In the genomic region with DNA sequence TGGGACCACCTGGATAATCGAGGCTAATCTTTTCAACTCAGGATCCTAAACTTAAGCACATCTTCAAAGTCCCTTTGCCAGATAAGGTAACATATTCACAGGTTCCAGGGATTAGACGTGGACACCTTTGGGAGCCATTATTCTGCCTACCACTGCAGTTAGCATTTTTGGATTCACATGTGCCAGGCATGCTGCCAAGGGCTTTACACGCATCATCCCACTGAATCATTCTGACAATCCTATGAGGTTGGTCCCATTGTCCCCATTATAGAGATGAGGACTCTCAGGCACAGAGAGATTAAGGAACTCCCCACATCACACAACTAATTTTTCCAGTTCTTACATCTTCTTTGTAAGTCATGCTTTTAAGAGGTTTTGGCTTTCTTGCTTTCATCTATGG, we compare ENCODE assay signal across 30 cellular contexts. TPM values are rescaled to one million over a fixed set of nuclear protein-coding genes. Genes with fewer than 3 reads are reported as not detected.
"Had no signal": no experiment of that assay in that cellular context is flagged by ENCODE, and none has a peak within 500 bp of the region (broad histone marks: within the 10 kb centered on the region; RNA-seq: fewer than 3 reads in every experiment).

No MANE protein-coding gene starts in this region.

- H3K27me3 Mint-ChIP-seq: activated naive CD4-positive, alpha-beta T cell treated with anti-CD3 and anti-CD28 coated beads, Interleukin-2, amount 10 ng/mL, durations not matched to agents 7 days and 5 days had no signal

- H3K36me3 Mint-ChIP-seq: activated CD4-positive, alpha-beta memory T cell treated with anti-CD3 and anti-CD28 coated beads for 36 hours; activated naive CD4-positive, alpha-beta T cell treated with anti-CD3 and anti-CD28 coated beads, Interleukin-2, amount 10 ng/mL, durations not matched to agents 7 days and 5 days; activated naive CD8-positive, alpha-beta T cell treated with anti-CD3 and anti-CD28 coated beads, Interleukin-2, amount 10 ng/mL, durations not matched to agents 7 days and 5 days; natural killer cell; neural progenitor cell; stimulated activated memory B cell treated with anti-CD40 and anti-IgM and Interleukin-4, amounts not matched to agents 10 μg/mL and 1 μg/mL and 100 μg/mL, for 72 hours had no signal

- H3K4me3 ChIP-seq: gastroesophageal sphincter, hepatocyte, left ventricle myocardium inferior, lung, neural progenitor cell, right atrium auricular region, smooth muscle cell, upper lobe of left lung had no signal

- H3K4me3 Mint-ChIP-seq: activated CD4-positive, alpha-beta memory T cell treated with anti-CD3 and anti-CD28 coated beads for 36 hours; activated CD4-positive, alpha-beta T cell treated with anti-CD3 and anti-CD28 coated beads, Interleukin-2, amount 10 ng/mL, durations not matched to agents 24 days and 14 days; activated naive CD4-positive, alpha-beta T cell treated with anti-CD3 and anti-CD28 coated beads, Interleukin-2, amount 10 ng/mL, durations not matched to agents 7 days and 5 days; activated naive CD8-positive, alpha-beta T cell treated with anti-CD3 and anti-CD28 coated beads, Interleukin-2, amount 10 ng/mL, durations not matched to agents 7 days and 5 days; central memory CD8-positive, alpha-beta T cell; natural killer cell; neural progenitor cell; stimulated activated memory B cell treated with anti-CD40 and anti-IgM and Interleukin-4, amounts not matched to agents 10 μg/mL and 1 μg/mL and 100 μg/mL, for 72 hours; stimulated activated naive CD8-positive, alpha-beta T cell treated with anti-CD3 and anti-CD28 coated beads, Interleukin-15, amount 100 ng/mL, for 72 hours had no signal

- H3K27ac Mint-ChIP-seq: activated CD4-positive, alpha-beta memory T cell treated with anti-CD3 and anti-CD28 coated beads for 36 hours; activated CD4-positive, alpha-beta T cell treated with anti-CD3 and anti-CD28 coated beads, Interleukin-2, amount 10 ng/mL, durations not matched to agents 24 days and 14 days; activated naive CD4-positive, alpha-beta T cell treated with anti-CD3 and anti-CD28 coated beads, Interleukin-2, amount 10 ng/mL, durations not matched to agents 7 days and 5 days; activated naive CD8-positive, alpha-beta T cell treated with anti-CD3 and anti-CD28 coated beads, Interleukin-2, amount 10 ng/mL, durations not matched to agents 7 days and 5 days; natural killer cell; neural progenitor cell; stimulated activated memory B cell treated with anti-CD40 and anti-IgM and Interleukin-4, amounts not matched to agents 10 μg/mL and 1 μg/mL and 100 μg/mL, for 72 hours; stimulated activated naive CD8-positive, alpha-beta T cell treated with anti-CD3 and anti-CD28 coated beads, Interleukin-15, amount 100 ng/mL, for 72 hours had no signal

- ATAC-seq: gastroesophageal sphincter; natural killer cell; stimulated activated memory B cell treated with anti-CD40 and anti-IgM and Interleukin-4, amounts not matched to agents 10 μg/mL and 1 μg/mL and 100 μg/mL, for 72 hours; stimulated activated naive CD8-positive, alpha-beta T cell treated with anti-CD3 and anti-CD28 coated beads, Interleukin-15, amount 100 ng/mL, for 72 hours had no signal

- DNase-seq: activated CD4-positive, alpha-beta memory T cell treated with anti-CD3 and anti-CD28 coated beads for 36 hours; activated CD4-positive, alpha-beta T cell treated with anti-CD3 and anti-CD28 coated beads, Interleukin-2, amount 10 ng/mL, durations not matched to agents 24 days and 14 days; activated CD4-positive, CD25-positive, alpha-beta regulatory T cell treated with anti-CD3 and anti-CD28 coated beads, Interleukin-2, amount 50 U/mL, for 72 hours; activated CD8-positive, alpha-beta memory T cell treated with anti-CD3 and anti-CD28 coated beads, Interleukin-2, amount 50 U/mL, for 4 hours; activated gamma-delta T cell; activated naive CD4-positive, alpha-beta T cell treated with anti-CD3 and anti-CD28 coated beads, Interleukin-2, amount 10 ng/mL, durations not matched to agents 7 days and 5 days; activated naive CD8-positive, alpha-beta T cell treated with anti-CD3 and anti-CD28 coated beads, Interleukin-2, amount 10 ng/mL, durations not matched to agents 7 days and 5 days; activated T-cell treated with anti-CD3 and anti-CD28 coated beads, Interleukin-2, amount 50 U/mL, for 1 hour; effector memory CD4-positive, alpha-beta T cell; islet precursor cell; left ventricle myocardium inferior; mesendoderm; natural killer cell; occipital lobe; stimulated activated CD4-positive, alpha-beta T cell treated with anti-CD3 and anti-CD28 coated beads, Interleukin-1b, Interleukin-23, amount 100 ng/mL, for 48 hours; stimulated activated CD4-positive, alpha-beta T cell treated with anti-CD3 and anti-CD28 coated beads, Interleukin-4, amount 100 ng/mL, for 4 hours; stimulated activated CD8-positive, alpha-beta memory T cell treated with anti-CD3 and anti-CD28 coated beads, Interleukin-4, amount 100 ng/mL, for 48 hours; stimulated activated naive CD8-positive, alpha-beta T cell treated with anti-CD3 and anti-CD28 coated beads, Interleukin-15, amount 100 ng/mL, for 72 hours; T1000; upper lobe of left lung had no signal

- H3K9me3 Mint-ChIP-seq: activated CD4-positive, alpha-beta memory T cell treated with anti-CD3 and anti-CD28 coated beads for 36 hours; activated CD4-positive, alpha-beta T cell treated with anti-CD3 and anti-CD28 coated beads, Interleukin-2, amount 10 ng/mL, durations not matched to agents 24 days and 14 days; activated naive CD4-positive, alpha-beta T cell treated with anti-CD3 and anti-CD28 coated beads, Interleukin-2, amount 10 ng/mL, durations not matched to agents 7 days and 5 days; activated naive CD8-positive, alpha-beta T cell treated with anti-CD3 and anti-CD28 coated beads, Interleukin-2, amount 10 ng/mL, durations not matched to agents 7 days and 5 days; central memory CD8-positive, alpha-beta T cell; natural killer cell; neural progenitor cell; stimulated activated memory B cell treated with anti-CD40 and anti-IgM and Interleukin-4, amounts not matched to agents 10 μg/mL and 1 μg/mL and 100 μg/mL, for 72 hours; stimulated activated naive CD8-positive, alpha-beta T cell treated with anti-CD3 and anti-CD28 coated beads, Interleukin-15, amount 100 ng/mL, for 72 hours had no signal

- H3K4me1 Mint-ChIP-seq: activated CD4-positive, alpha-beta T cell treated with anti-CD3 and anti-CD28 coated beads, Interleukin-2, amount 10 ng/mL, durations not matched to agents 24 days and 14 days; activated naive CD4-positive, alpha-beta T cell treated with anti-CD3 and anti-CD28 coated beads, Interleukin-2, amount 10 ng/mL, durations not matched to agents 7 days and 5 days; activated naive CD8-positive, alpha-beta T cell treated with anti-CD3 and anti-CD28 coated beads, Interleukin-2, amount 10 ng/mL, durations not matched to agents 7 days and 5 days; central memory CD8-positive, alpha-beta T cell; natural killer cell; neural progenitor cell; stimulated activated memory B cell treated with anti-CD40 and anti-IgM and Interleukin-4, amounts not matched to agents 10 μg/mL and 1 μg/mL and 100 μg/mL, for 72 hours; stimulated activated naive CD8-positive, alpha-beta T cell treated with anti-CD3 and anti-CD28 coated beads, Interleukin-15, amount 100 ng/mL, for 72 hours had no signal

RNA-seq across cellular contexts. Expression of a gene that starts 34.5 kb away (rescaled TPM):
- total RNA-seq: activated CD4-positive, alpha-beta memory T cell treated with anti-CD3 and anti-CD28 coated beads for 36 hours; activated CD4-positive, alpha-beta T cell treated with anti-CD3 and anti-CD28 coated beads, Interleukin-2, amount 10 ng/mL, durations not matched to agents 24 days and 14 days; activated CD8-positive, alpha-beta memory T cell treated with anti-CD3 and anti-CD28 coated beads for 36 hours; activated naive CD8-positive, alpha-beta T cell treated with anti-CD3 and anti-CD28 coated beads, Interleukin-2, amount 10 ng/mL, durations not matched to agents 7 days and 5 days; bronchial epithelial cell; smooth muscle cell had no signal
- polyA plus RNA-seq: smooth muscle cell had no signal
